2 cellular contexts compared by ENCODE assay signal in genomic region chr1:179325836-179326235, GRCh38.
TF ChIP-seq lines count a peak whose summit lies in the region.

No MANE protein-coding gene starts in this region.

TF ChIP-seq in HCT116, 20 proteins besides CTCF, POLR2A, EP300 and RAD21:
- no peak for TF ChIP-seq ZNF274 (IDR thresholded peaks at IDR 0.05; ENCODE audit: low read depth, low read length)
- no peak for TF ChIP-seq ZBTB33 (IDR thresholded peaks at IDR 0.05; ENCODE audit: extremely low read depth, insufficient replicate concordance, low read length)
- TF ChIP-seq SP1 (IDR thresholded peaks at IDR 0.05; ENCODE audit: low read depth) = no peak
- TF ChIP-seq CBX3 (IDR thresholded peaks at IDR 0.05; ENCODE audit: low read depth) = no peak
- TF ChIP-seq EGR1 (IDR thresholded peaks at IDR 0.05; ENCODE audit: low read depth) = no peak
- TF ChIP-seq, protein P1, sequence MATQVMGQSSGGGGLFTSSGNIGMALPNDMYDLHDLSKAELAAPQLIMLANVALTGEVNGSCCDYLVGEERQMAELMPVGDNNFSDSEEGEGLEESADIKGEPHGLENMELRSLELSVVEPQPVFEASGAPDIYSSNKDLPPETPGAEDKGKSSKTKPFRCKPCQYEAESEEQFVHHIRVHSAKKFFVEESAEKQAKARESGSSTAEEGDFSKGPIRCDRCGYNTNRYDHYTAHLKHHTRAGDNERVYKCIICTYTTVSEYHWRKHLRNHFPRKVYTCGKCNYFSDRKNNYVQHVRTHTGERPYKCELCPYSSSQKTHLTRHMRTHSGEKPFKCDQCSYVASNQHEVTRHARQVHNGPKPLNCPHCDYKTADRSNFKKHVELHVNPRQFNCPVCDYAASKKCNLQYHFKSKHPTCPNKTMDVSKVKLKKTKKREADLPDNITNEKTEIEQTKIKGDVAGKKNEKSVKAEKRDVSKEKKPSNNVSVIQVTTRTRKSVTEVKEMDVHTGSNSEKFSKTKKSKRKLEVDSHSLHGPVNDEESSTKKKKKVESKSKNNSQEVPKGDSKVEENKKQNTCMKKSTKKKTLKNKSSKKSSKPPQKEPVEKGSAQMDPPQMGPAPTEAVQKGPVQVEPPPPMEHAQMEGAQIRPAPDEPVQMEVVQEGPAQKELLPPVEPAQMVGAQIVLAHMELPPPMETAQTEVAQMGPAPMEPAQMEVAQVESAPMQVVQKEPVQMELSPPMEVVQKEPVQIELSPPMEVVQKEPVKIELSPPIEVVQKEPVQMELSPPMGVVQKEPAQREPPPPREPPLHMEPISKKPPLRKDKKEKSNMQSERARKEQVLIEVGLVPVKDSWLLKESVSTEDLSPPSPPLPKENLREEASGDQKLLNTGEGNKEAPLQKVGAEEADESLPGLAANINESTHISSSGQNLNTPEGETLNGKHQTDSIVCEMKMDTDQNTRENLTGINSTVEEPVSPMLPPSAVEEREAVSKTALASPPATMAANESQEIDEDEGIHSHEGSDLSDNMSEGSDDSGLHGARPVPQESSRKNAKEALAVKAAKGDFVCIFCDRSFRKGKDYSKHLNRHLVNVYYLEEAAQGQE (IDR thresholded peaks at IDR 0.05; ENCODE audit: low read depth) = no peak
- TF ChIP-seq TCF7L2 (IDR thresholded peaks at IDR 0.05; ENCODE audit: borderline replicate concordance, extremely low read depth, insufficient read depth, insufficient read length) = no peak
- no peak for TF ChIP-seq POLR2AphosphoS5 (IDR thresholded peaks at IDR 0.05; ENCODE audit: low read depth, low read length)
- TF ChIP-seq, protein P2, sequence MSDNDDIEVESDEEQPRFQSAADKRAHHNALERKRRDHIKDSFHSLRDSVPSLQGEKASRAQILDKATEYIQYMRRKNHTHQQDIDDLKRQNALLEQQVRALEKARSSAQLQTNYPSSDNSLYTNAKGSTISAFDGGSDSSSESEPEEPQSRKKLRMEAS (IDR thresholded peaks at IDR 0.05) = no peak
- no peak for TF ChIP-seq SIN3A (IDR thresholded peaks at IDR 0.05; ENCODE audit: low read depth)
- TF ChIP-seq ELF1 (IDR thresholded peaks at IDR 0.05; ENCODE audit: borderline replicate concordance, low read depth) = no peak

TF ChIP-seq in GM12878, 131 proteins besides CTCF, POLR2A, EP300 and RAD21:
- TF ChIP-seq SMAD5 (IDR thresholded peaks at IDR 0.05; ENCODE audit: low read depth) = no peak
- no peak for TF ChIP-seq SIX5 (IDR thresholded peaks at IDR 0.05; ENCODE audit: low read depth, low read length, severe bottlenecking)
- TF ChIP-seq, protein P3, sequence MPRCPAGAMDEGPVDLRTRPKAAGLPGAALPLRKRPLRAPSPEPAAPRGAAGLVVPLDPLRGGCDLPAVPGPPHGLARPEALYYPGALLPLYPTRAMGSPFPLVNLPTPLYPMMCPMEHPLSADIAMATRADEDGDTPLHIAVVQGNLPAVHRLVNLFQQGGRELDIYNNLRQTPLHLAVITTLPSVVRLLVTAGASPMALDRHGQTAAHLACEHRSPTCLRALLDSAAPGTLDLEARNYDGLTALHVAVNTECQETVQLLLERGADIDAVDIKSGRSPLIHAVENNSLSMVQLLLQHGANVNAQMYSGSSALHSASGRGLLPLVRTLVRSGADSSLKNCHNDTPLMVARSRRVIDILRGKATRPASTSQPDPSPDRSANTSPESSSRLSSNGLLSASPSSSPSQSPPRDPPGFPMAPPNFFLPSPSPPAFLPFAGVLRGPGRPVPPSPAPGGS (IDR thresholded peaks at IDR 0.05; ENCODE audit: borderline replicate concordance, insufficient read depth, low read depth, low read length, poor library complexity, severe bottlenecking) = no peak
- TF ChIP-seq, protein P4, sequence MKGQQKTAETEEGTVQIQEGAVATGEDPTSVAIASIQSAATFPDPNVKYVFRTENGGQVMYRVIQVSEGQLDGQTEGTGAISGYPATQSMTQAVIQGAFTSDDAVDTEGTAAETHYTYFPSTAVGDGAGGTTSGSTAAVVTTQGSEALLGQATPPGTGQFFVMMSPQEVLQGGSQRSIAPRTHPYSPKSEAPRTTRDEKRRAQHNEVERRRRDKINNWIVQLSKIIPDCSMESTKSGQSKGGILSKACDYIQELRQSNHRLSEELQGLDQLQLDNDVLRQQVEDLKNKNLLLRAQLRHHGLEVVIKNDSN (IDR thresholded peaks at IDR 0.05; ENCODE audit: borderline replicate concordance, extremely low read length, insufficient read depth, low read depth, low read length) = no peak
- TF ChIP-seq POU2F2 (IDR thresholded peaks at IDR 0.05; ENCODE audit: borderline replicate concordance, low read depth, low read length) = no peak
- no peak for TF ChIP-seq CEBPZ (IDR thresholded peaks at IDR 0.05; ENCODE audit: low read depth, low read length)
- no peak for TF ChIP-seq TBL1XR1 (IDR thresholded peaks at IDR 0.05; ENCODE audit: low read depth, low read length)
- TF ChIP-seq NRF1 (conservative IDR thresholded peaks at IDR 0.05; ENCODE audit: low read depth, low read length) = no peak
- no peak for TF ChIP-seq BACH1 (IDR thresholded peaks at IDR 0.05; ENCODE audit: borderline replicate concordance)
- TF ChIP-seq NFYA (IDR thresholded peaks at IDR 0.05; ENCODE audit: borderline replicate concordance, low read depth, low read length) = no peak
- no peak for TF ChIP-seq NR2C1 (IDR thresholded peaks at IDR 0.05)
- no peak for TF ChIP-seq ATF7 (IDR thresholded peaks at IDR 0.05; ENCODE audit: low read depth)
- TF ChIP-seq ESRRA (IDR thresholded peaks at IDR 0.05; ENCODE audit: low read length) = no peak
- TF ChIP-seq ZNF207 (IDR thresholded peaks at IDR 0.05; ENCODE audit: borderline replicate concordance) = no peak
- no peak for TF ChIP-seq SP1 (IDR thresholded peaks at IDR 0.05; ENCODE audit: low read depth, low read length)
- no peak for TF ChIP-seq ZSCAN29 (IDR thresholded peaks at IDR 0.05)
- no peak for TF ChIP-seq SMAD1 (IDR thresholded peaks at IDR 0.05; ENCODE audit: low read depth, partially characterized antibody)
- TF ChIP-seq PAX5 (IDR thresholded peaks at IDR 0.05; ENCODE audit: borderline replicate concordance, low read depth, low read length) = no peak
- no peak for TF ChIP-seq DPF2 (IDR thresholded peaks at IDR 0.05)
TF ChIP-seq in GM12878: peak in this region for 0.
